Comparison of ENCODE assay signal across 16 cellular contexts in genomic region chr12:1422604-1423315, GRCh38.
DNase-seq lines count a peak whose midpoint lies in the region; ATAC-seq and TF ChIP-seq lines count a peak whose summit lies in the region.
"Had no signal": no experiment of that assay in that cellular context is flagged by ENCODE, and none has a peak within 500 bp of the region (broad histone marks: within the 10 kb centered on the region; RNA-seq: fewer than 3 reads in every experiment).

No MANE protein-coding gene starts in this region.

- peak; percentile 37 to 44 for ATAC-seq in activated naive CD4-positive, alpha-beta T cell treated with anti-CD3 and anti-CD28 coated beads, Interleukin-2, amount 50 U/mL, for 72 hours
- ATAC-seq in GM23338 (peak; percentile 48), body of pancreas (no peak)
- ATAC-seq: left lobe of liver, right cardiac atrium, upper lobe of right lung had no signal

- H3K36me3 ChIP-seq in GM23338 (ENCODE audit: insufficient read depth) (no peaks in the 10 kb centered on the region), body of pancreas (replicated peaks in 1 of 2; ENCODE audit: insufficient read depth in 1 of 2, low read depth in 2 of 2) (no peaks in the 10 kb centered on the region)
- H3K36me3 ChIP-seq: upper lobe of right lung had no signal

- H3K9me3 ChIP-seq in body of pancreas = peaks cover 0 to 5% (median 0%) of the 10 kb centered on the region in 3 donors

- 88 to 95% methylated on average over 4 of the region's 4 CpGs for WGBS in body of pancreas, 2 donors

- H3K27me3 ChIP-seq in GM23338 (ENCODE audit: insufficient read depth) (peaks cover 16% of the 10 kb centered on the region), body of pancreas (no peaks in the 10 kb centered on the region)
- H3K27me3 ChIP-seq: upper lobe of right lung had no signal

- H3K27me3 Mint-ChIP-seq in GM23338 (ENCODE audit: insufficient read depth, low read depth, poor library complexity) (peaks cover 13% of the 10 kb centered on the region), CD14-positive monocyte (ENCODE audit: low read depth in 3 of 3) (no peaks in the 10 kb centered on the region)

- peaks cover 4 to 6% of the 10 kb centered on the region in 2 donors for H3K9me3 Mint-ChIP-seq in activated naive CD4-positive, alpha-beta T cell treated with anti-CD3 and anti-CD28 coated beads, Interleukin-2, amount 50 U/mL, for 72 hours
- H3K9me3 Mint-ChIP-seq in GM23338 (peaks cover 29% of the 10 kb centered on the region), CD14-positive monocyte (peaks cover 15 to 24% (median 16%) of the 10 kb centered on the region in 7 donors)

- H3K27ac ChIP-seq in GM23338 (ENCODE audit: low read depth) (no peak overlapping the region), body of pancreas (no peak overlapping the region)
- H3K27ac ChIP-seq: upper lobe of right lung had no signal

- H3K79me2 ChIP-seq in GM23338 (replicated peaks; ENCODE audit: insufficient read depth) = no peaks in the 10 kb centered on the region

- DNase-seq in activated naive CD4-positive, alpha-beta T cell treated with anti-CD3 and anti-CD28 coated beads, Interleukin-2, amount 50 U/mL, for 72 hours (ENCODE audit: low spot score in 2 of 2) = no peak
- no peak for DNase-seq in activated naive CD4-positive, alpha-beta T cell treated with anti-CD3 and anti-CD28 coated beads, Interleukin-2, amount 50 U/mL, for 16 hours
- DNase-seq in GM23338 (ENCODE audit: low spot score) (no peak), T1000 (lab: John Stamatoyannopoulos, UW) (peak; percentile 2), cerebellar cortex (ENCODE audit: low spot score) (no peak), body of pancreas (no peak), CD14-positive monocyte (ENCODE audit: low spot score) (no peak)
- no peak for DNase-seq in activated effector memory CD4-positive, alpha-beta T cell treated with Interleukin-2 at 50 U/mL for 16 hours
- DNase-seq: erythroblast; Kasumi-1; NCI-H69; right cardiac atrium; Right ventricle myocardium superior; stimulated activated CD4-positive, alpha-beta T cell treated with anti-CD3 and anti-CD28 coated beads, Interleukin-2, amount 100 ng/mL, for 24 hours; upper lobe of right lung had no signal

- TF ChIP-seq CTCF in GM23338 (conservative IDR thresholded peaks at IDR 0.05; ENCODE audit: low read depth in 2 of 2) (no peak), body of pancreas (IDR thresholded peaks at IDR 0.05) (no peak), CD14-positive monocyte (IDR thresholded peaks at IDR 0.05) (no peak)

- H3K27ac Mint-ChIP-seq in activated naive CD4-positive, alpha-beta T cell treated with anti-CD3 and anti-CD28 coated beads, Interleukin-2, amount 50 U/mL, for 72 hours = peak overlapping the region in 1 of 2 donors; percentile 62
- no peak overlapping the region for H3K27ac Mint-ChIP-seq in GM23338
- H3K27ac Mint-ChIP-seq in CD14-positive monocyte = no peak overlapping the region

- TF ChIP-seq POLR2A in body of pancreas (IDR thresholded peaks at IDR 0.05) = no peak

- H2AFZ ChIP-seq in GM23338 = no peak overlapping the region

- no peaks in the 10 kb centered on the region for H3F3A ChIP-seq in GM23338 (replicated peaks; ENCODE audit: low read depth)

- 0 out of 2 replicates have a peak, but pooled peaks cover 3% of the 10 kb centered on the region for H4K20me1 ChIP-seq in GM23338 (replicated peaks; ENCODE audit: insufficient read depth)

- H3K4me2 ChIP-seq in GM23338 = no peak overlapping the region

- intact Hi-C loops in body of pancreas (cut with DNase I) (no loop called here), CD14-positive monocyte (cut with micrococcal nuclease) (no loop called here)

- H3K4me1 Mint-ChIP-seq in GM23338 (peaks cover 19% of the 10 kb centered on the region), CD14-positive monocyte (peaks cover 14% of the 10 kb centered on the region)

- no peak overlapping the region for H3K4me3 ChIP-seq in GM23338
- no peak overlapping the region for H3K4me3 ChIP-seq in body of pancreas
- H3K4me3 ChIP-seq: upper lobe of right lung had no signal

- no peak overlapping the region for H3K4me3 Mint-ChIP-seq in GM23338
- no peak overlapping the region for H3K4me3 Mint-ChIP-seq in CD14-positive monocyte

- H3K9me2 ChIP-seq in GM23338 (ENCODE audit: insufficient read depth) = no peaks in the 10 kb centered on the region

- H3K4me1 ChIP-seq in GM23338 (ENCODE audit: insufficient read depth) (0 out of 2 replicates have a peak, but pooled peaks cover 7% of the 10 kb centered on the region), body of pancreas (no peaks in the 10 kb centered on the region)
- H3K4me1 ChIP-seq: upper lobe of right lung had no signal

- H3K36me3 Mint-ChIP-seq in activated naive CD4-positive, alpha-beta T cell treated with anti-CD3 and anti-CD28 coated beads, Interleukin-2, amount 50 U/mL, for 72 hours = peaks cover 11 to 15% of the 10 kb centered on the region in 2 donors
- H3K36me3 Mint-ChIP-seq in GM23338 (ENCODE audit: low read depth) (peaks cover 29% of the 10 kb centered on the region), CD14-positive monocyte (peaks cover 14 to 25% of the 10 kb centered on the region in 2 donors)

TF ChIP-seq in GM23338, 12 proteins besides CTCF, POLR2A, EP300 and RAD21 (continues in another document):
- no peak for TF ChIP-seq STAT1 (IDR thresholded peaks at IDR 0.05; ENCODE audit: unreplicated experiment)
- no peak for TF ChIP-seq REST (IDR thresholded peaks at IDR 0.05; ENCODE audit: unreplicated experiment)
- TF ChIP-seq EZH2 (IDR thresholded peaks at IDR 0.05; ENCODE audit: low read depth, unreplicated experiment) = no peak
- TF ChIP-seq ZNF114 (CRISPR knock-in tag; IDR thresholded peaks at IDR 0.05) = no peak
- TF ChIP-seq NANOG (IDR thresholded peaks at IDR 0.05; ENCODE audit: borderline replicate concordance) = no peak
- TF ChIP-seq EZH2phosphoT487 (IDR thresholded peaks at IDR 0.05; ENCODE audit: unreplicated experiment) = no peak
- no peak for TF ChIP-seq POLR2AphosphoS5 (IDR thresholded peaks at IDR 0.05; ENCODE audit: low read depth)
- no peak for TF ChIP-seq CREB1 (CRISPR knock-in tag; IDR thresholded peaks at IDR 0.05; ENCODE audit: low read depth)
- no peak for TF ChIP-seq JUNB (IDR thresholded peaks at IDR 0.05; ENCODE audit: unreplicated experiment)
- no peak for TF ChIP-seq ETS1 (IDR thresholded peaks at IDR 0.05)
